Comparison of ENCODE assay signal across 8 cellular contexts in the genomic region with DNA sequence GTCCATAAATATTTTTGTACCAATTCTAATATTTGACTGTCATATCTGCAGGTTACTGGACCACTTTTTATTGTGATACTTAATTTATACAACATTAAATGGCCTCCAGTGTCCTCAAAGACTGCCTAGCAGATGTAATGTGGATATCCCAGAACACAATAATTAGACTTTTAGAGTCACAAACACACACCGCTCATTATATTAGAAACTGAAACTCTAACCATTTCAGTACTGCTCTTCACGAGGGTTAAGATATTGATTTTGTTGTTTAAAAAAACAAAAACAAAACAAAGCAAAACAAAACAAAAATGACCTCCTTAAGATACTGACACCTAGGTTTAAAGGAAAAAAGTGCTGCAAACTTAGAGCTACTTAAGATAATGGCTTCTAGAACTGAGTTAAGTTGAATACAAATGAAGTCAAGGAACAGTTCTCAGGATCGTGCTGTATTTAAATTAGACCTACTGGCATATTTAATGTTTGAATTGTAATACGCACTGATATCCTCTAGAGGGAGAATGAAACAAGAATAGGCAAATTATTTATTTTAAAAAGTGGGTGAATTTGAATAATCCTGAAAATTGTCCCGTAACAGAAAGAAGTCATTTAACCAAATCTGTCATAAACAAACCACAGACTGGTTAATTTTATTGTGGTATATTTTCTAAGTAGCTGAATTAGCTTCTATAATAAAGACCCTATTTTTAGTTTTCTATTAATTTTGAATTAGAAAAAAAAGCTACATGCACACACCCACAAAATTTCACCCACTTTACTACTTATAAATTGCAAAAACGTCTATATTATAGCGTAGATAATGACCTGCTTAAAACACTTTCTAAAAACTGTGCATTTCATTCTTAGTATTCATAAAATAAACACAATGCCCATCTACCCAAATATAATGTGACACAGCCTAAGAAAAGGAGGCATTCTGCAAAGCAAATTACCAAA.
A peak's percentile ranks its signal among the peaks of the same experiment; 100 is the strongest.
DNase-seq lines count a peak whose midpoint lies in the region; ATAC-seq and TF ChIP-seq lines count a peak whose summit lies in the region.

No MANE protein-coding gene starts in this region.

- no peak overlapping the region for H3K27ac ChIP-seq in skeletal muscle tissue (ENCODE audit: low read depth, low read length)

- no peaks in the 10 kb centered on the region for H3K27me3 Mint-ChIP-seq in activated naive CD8-positive, alpha-beta T cell

- H3K36me3 ChIP-seq in skeletal muscle tissue (ENCODE audit: control insufficient read depth in 3 of 3, insufficient read depth in 3 of 3, low read length in 3 of 3): no peaks in the 10 kb centered on the region

- H3K27me3 ChIP-seq in skeletal muscle tissue (ENCODE audit: control insufficient read depth in 3 of 3, insufficient read depth in 3 of 3, low read length in 3 of 3): no peaks in the 10 kb centered on the region

- ATAC-seq in GM21526 (IDR thresholded peaks at IDR 0.05; ENCODE audit: low FRiP score, unreplicated experiment) (peak; percentile 73), Right ventricle myocardium superior (ENCODE audit: poor library complexity) (peak; percentile 82), HG03460 (IDR thresholded peaks at IDR 0.05; ENCODE audit: unreplicated experiment) (no peak), GM19324 (IDR thresholded peaks at IDR 0.05; ENCODE audit: low FRiP score, unreplicated experiment) (no peak)

- peak overlapping the region; percentile 30 for H3K4me3 ChIP-seq in NB4 (ENCODE audit: low read depth, low read length)
- peak overlapping the region; percentile 52 to 71 (median 53) for H3K4me3 ChIP-seq in skeletal muscle tissue (ENCODE audit: low read length in 3 of 3)

- no peak for TF ChIP-seq POLR2A in NB4 (IDR thresholded peaks at IDR 0.05; ENCODE audit: extremely low read depth, insufficient read length)

- intact Hi-C loops in Right ventricle myocardium superior (cut with DNase I): no loop called here

- H3K4me1 ChIP-seq in skeletal muscle tissue (ENCODE audit: control insufficient read depth in 3 of 3, insufficient read depth in 3 of 3, low read length in 3 of 3): no peaks in the 10 kb centered on the region

- no peaks in the 10 kb centered on the region for H3K9me3 Mint-ChIP-seq in activated naive CD8-positive, alpha-beta T cell (ENCODE audit: low read depth)

- peaks cover 27% of the 10 kb centered on the region for H3K4me1 Mint-ChIP-seq in activated naive CD8-positive, alpha-beta T cell (ENCODE audit: low read depth)

- H3K27ac Mint-ChIP-seq in activated naive CD8-positive, alpha-beta T cell: no peak overlapping the region

- peak overlapping the region; percentile 34 to 64 (median 59) for H3K9ac ChIP-seq in skeletal muscle tissue (ENCODE audit: low read depth in 1 of 3, low read length in 3 of 3)

- H3K4me3 Mint-ChIP-seq in activated naive CD8-positive, alpha-beta T cell: peak overlapping the region; percentile 72

- no peaks in the 10 kb centered on the region for H3K36me3 Mint-ChIP-seq in activated naive CD8-positive, alpha-beta T cell

- DNase-seq in EH (ENCODE audit: low read depth): peak; percentile 33
- DNase-seq in NB4 (ENCODE audit: low read depth): peak; percentile 41
- no peak for DNase-seq in Right ventricle myocardium superior

- TF ChIP-seq CTCF in NB4 (IDR thresholded peaks at IDR 0.05; ENCODE audit: low read depth, low read length): no peak

- no peaks in the 10 kb centered on the region for H3K9me3 ChIP-seq in skeletal muscle tissue (ENCODE audit: control insufficient read depth in 3 of 3, low read length in 3 of 3)

Comparison
In these comparisons a context has a peak if more than half of its experiments do, and no peak if none do; other contexts are left out.
1. ATAC-seq: peak in GM21526 (single experiment) and Right ventricle myocardium superior (single experiment); none in HG03460 (single experiment) and GM19324 (single experiment).